Comparison of ENCODE assay signal across 13 cellular contexts in the genomic region with DNA sequence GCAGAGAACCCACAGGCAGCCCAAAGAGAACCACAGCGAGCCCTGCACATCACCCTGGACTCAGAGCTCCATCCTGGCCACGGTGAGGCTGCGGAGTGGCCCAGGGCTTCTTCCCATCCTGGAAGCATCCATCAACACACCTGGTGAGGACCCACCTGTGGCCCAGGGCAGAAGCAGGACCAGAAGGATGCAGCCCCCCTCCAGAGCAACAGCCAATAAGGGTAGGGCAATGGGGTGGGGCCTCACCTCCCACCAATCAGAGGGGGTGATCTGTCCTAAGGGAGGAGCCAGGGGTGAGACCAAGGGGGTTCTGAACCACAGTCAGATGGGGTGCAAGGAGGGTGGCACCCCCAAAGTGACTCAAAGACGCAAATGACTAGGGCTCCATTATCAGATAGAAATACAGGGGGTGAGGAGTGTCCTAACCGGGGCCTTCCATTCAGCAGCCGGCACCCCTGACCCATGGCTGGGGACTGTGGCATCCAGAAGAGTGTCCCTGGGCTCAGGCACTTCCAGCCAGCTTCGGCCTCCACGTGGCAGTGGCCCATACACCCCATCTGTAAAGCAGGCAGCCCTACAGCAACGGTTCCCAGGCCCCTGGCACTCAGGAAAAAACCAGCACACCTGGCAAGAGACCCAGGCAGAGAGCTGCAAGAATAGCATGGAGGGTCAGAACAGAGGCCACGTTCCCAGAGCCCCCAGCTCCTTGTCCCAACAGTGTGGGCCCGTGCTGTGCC. TPM values are rescaled to one million over a fixed set of nuclear protein-coding genes. Genes with fewer than 3 reads are reported as not detected.
DNase-seq lines count a peak whose midpoint lies in the region; ATAC-seq and TF ChIP-seq lines count a peak whose summit lies in the region.
"Had no signal": no experiment of that assay in that cellular context is flagged by ENCODE, and none has a peak within 500 bp of the region (broad histone marks: within the 10 kb centered on the region; RNA-seq: fewer than 3 reads in every experiment).

No MANE protein-coding gene starts in this region.

- in situ Hi-C loops in IMR-90 (cut with MboI; ENCODE audit: low sequenced_read_pairs) = no loop called here

- H3K9ac ChIP-seq in IMR-90 (ENCODE audit: low read depth, low read length) (no peak overlapping the region), mesendoderm (ENCODE audit: low read length) (no peak overlapping the region)
- H3K9ac ChIP-seq: BLaER1 treated with 17β-estradiol and CSF1 and Interleukin-3, amounts not matched to agents 10 nM and 100 nM had no signal

- H2AFZ ChIP-seq in IMR-90 (replicated peaks; ENCODE audit: low read length, poor library complexity) = peak overlapping the region; percentile 39

- H3K56ac ChIP-seq in IMR-90 (ENCODE audit: extremely low read depth, insufficient read depth, low read length) (no peak overlapping the region), mesendoderm (ENCODE audit: low read length) (no peak overlapping the region)

- no peak overlapping the region for H3K4ac ChIP-seq in IMR-90 (ENCODE audit: low read depth, low read length)
- no peak overlapping the region for H3K4ac ChIP-seq in mesendoderm (ENCODE audit: low read depth, low read length)

- no peak overlapping the region for H3K4me2 ChIP-seq in IMR-90 (ENCODE audit: low read depth, low read length)
- no peak overlapping the region for H3K4me2 ChIP-seq in mesendoderm (ENCODE audit: low read length)
- H3K4me2 ChIP-seq: BLaER1 treated with 17β-estradiol and CSF1 and Interleukin-3, amounts not matched to agents 10 nM and 100 nM had no signal

- H3K4me3 ChIP-seq in right atrium auricular region (no peak overlapping the region), IMR-90 (ENCODE audit: insufficient read depth, low read depth, low read length) (no peak overlapping the region), lower lobe of right lung (no peak overlapping the region), spleen (no peak overlapping the region), mesendoderm (ENCODE audit: low read length) (no peak overlapping the region)
- H3K4me3 ChIP-seq: BLaER1 treated with 17β-estradiol and CSF1 and Interleukin-3, amounts not matched to agents 10 nM and 100 nM had no signal

- peaks cover 9% of the 10 kb centered on the region for H4K20me1 ChIP-seq in IMR-90 (ENCODE audit: insufficient read depth, low read length)

- H3K23ac ChIP-seq in IMR-90 (ENCODE audit: low read depth, low read length) = no peak overlapping the region
- no peak overlapping the region for H3K23ac ChIP-seq in mesendoderm (ENCODE audit: low read length)

- no peaks in the 10 kb centered on the region for H3K79me2 ChIP-seq in mesendoderm (ENCODE audit: control insufficient read depth, insufficient read depth, low read length)

- no peak overlapping the region for H2AK9ac ChIP-seq in IMR-90 (replicated peaks; ENCODE audit: low read depth, low read length, poor library complexity)

- H3K27me3 ChIP-seq in right atrium auricular region = no peaks in the 10 kb centered on the region
- H3K27me3 ChIP-seq in IMR-90 (ENCODE audit: control insufficient read depth, insufficient read depth, low read length) = peaks cover 3% of the 10 kb centered on the region
- H3K27me3 ChIP-seq in lower lobe of right lung (ENCODE audit: low read depth) = no peaks in the 10 kb centered on the region
- no peaks in the 10 kb centered on the region for H3K27me3 ChIP-seq in spleen (replicated peaks in 1 of 7)
- H3K27me3 ChIP-seq in mesendoderm (ENCODE audit: insufficient read depth, low read length, poor library complexity) = no peaks in the 10 kb centered on the region
- H3K27me3 ChIP-seq: BLaER1 treated with 17β-estradiol and CSF1 and Interleukin-3, amounts not matched to agents 10 nM and 100 nM had no signal

- H3K18ac ChIP-seq in IMR-90 (ENCODE audit: low read depth, low read length) (no peak overlapping the region), mesendoderm (ENCODE audit: low read length) (no peak overlapping the region)

- ATAC-seq in left ventricle myocardium superior (no peak), IMR-90 (ENCODE audit: low read depth) (no peak), lower lobe of right lung (no peak)
- ATAC-seq: CD8-positive, alpha-beta T cell had no signal

- dilution Hi-C loops in IMR-90 (cut with HindIII; ENCODE audit: low sequenced_read_pairs, unreplicated experiment) = no loop called here

- no peak overlapping the region for H3K14ac ChIP-seq in IMR-90 (replicated peaks; ENCODE audit: low read depth, low read length)

- DNase-seq in left ventricle myocardium superior (peak; percentile 3), right atrium auricular region (ENCODE audit: low spot score) (no peak), IMR-90 (no peak), lower lobe of right lung (peak; percentile 29), spleen (peak; percentile 41), NCI-H2171 treated with DMSO at 0.1 percent for 48 hours (lab: John Stamatoyannopoulos, UW) (no peak), mesendoderm (no peak)
- DNase-seq: Calu3, DMS79 treated with DMSO at 0.1 percent for 48 hours, GF-D8, H9 had no signal

- TF ChIP-seq POLR2A in IMR-90 (IDR thresholded peaks at IDR 0.05; ENCODE audit: low read depth, low read length) (no peak), spleen (IDR thresholded peaks at IDR 0.05) (no peak)

- H2BK5ac ChIP-seq in IMR-90 (ENCODE audit: low read depth, low read length, poor library complexity, severe bottlenecking) = no peak overlapping the region
- no peak overlapping the region for H2BK5ac ChIP-seq in mesendoderm (ENCODE audit: low read length)

- H2BK120ac ChIP-seq in IMR-90 (ENCODE audit: low read depth, low read length) (no peak overlapping the region), mesendoderm (ENCODE audit: low read depth, low read length) (no peak overlapping the region)

- H3K27ac ChIP-seq in right atrium auricular region (no peak overlapping the region), IMR-90 (ENCODE audit: insufficient read depth, low read length) (no peak overlapping the region), lower lobe of right lung (no peak overlapping the region), spleen (no peak overlapping the region), mesendoderm (ENCODE audit: low read depth, low read length) (no peak overlapping the region)
- H3K27ac ChIP-seq: BLaER1 treated with 17β-estradiol and CSF1 and Interleukin-3, amounts not matched to agents 10 nM and 100 nM had no signal

- WGBS in IMR-90 (ENCODE audit: extremely low coverage in 2 of 2, insufficient read length in 1 of 2), 2 experiments = 46% methylated on average over 4 of the region's 11 CpGs; no CpG with 5 or more reads in 1 of the 2 experiments
- 83 to 90% (median 86%) methylated on average over 7 to 11 of the region's 11 CpGs for WGBS in spleen, 5 donors
- WGBS in mesendoderm (ENCODE audit: extremely low coverage, insufficient coverage, low lambda C conversion rate) = no CpG with 5 or more reads among the region's 11 CpGs

- POLR2A ChIA-PET in IMR-90 (lab: Charles Lee; ENCODE audit: unreplicated experiment) = no interaction called here

- intact Hi-C loops in left ventricle myocardium superior (cut with micrococcal nuclease) = no loop called here
- intact Hi-C loops in IMR-90 (cut with micrococcal nuclease) = loop anchor here (5.0 kb wide), 1 partner anchor 36 kb away; a partner anchor contains a TSS
- intact Hi-C loops in lower lobe of right lung (cut with DNase I) = no loop called here
- intact Hi-C loops in spleen (cut with DNase I; ENCODE audit: low total_unique reads) = no loop called here

- no peak for TF ChIP-seq RAD21 in IMR-90 (IDR thresholded peaks at IDR 0.05; ENCODE audit: low read length)

- H3K79me1 ChIP-seq in IMR-90 (ENCODE audit: low read depth in 1 of 2, low read length in 2 of 2) (no peaks in the 10 kb centered on the region), mesendoderm (ENCODE audit: low read length) (no peaks in the 10 kb centered on the region)

- H2BK15ac ChIP-seq in IMR-90 (ENCODE audit: low read depth, low read length) (no peak overlapping the region), mesendoderm (replicated peaks; ENCODE audit: low read depth) (no peak overlapping the region)

- H4K8ac ChIP-seq in IMR-90 (ENCODE audit: low read depth in 2 of 2, low read length in 2 of 2) = no peak overlapping the region
- no peak overlapping the region for H4K8ac ChIP-seq in mesendoderm (ENCODE audit: low read depth, low read length)

- H2BK20ac ChIP-seq in IMR-90 (ENCODE audit: low read depth, low read length) = no peak overlapping the region

- peaks cover 0 to 8% of the 10 kb centered on the region in 2 donors for H3K4me1 ChIP-seq in right atrium auricular region
- peaks cover 11% of the 10 kb centered on the region; the same call in 1 of the 2 replicates for H3K4me1 ChIP-seq in IMR-90 (ENCODE audit: control insufficient read depth, insufficient read depth, low read length)
- peaks cover 10% of the 10 kb centered on the region for H3K4me1 ChIP-seq in lower lobe of right lung
- H3K4me1 ChIP-seq in spleen = peaks cover 0 to 15% (median 10%) of the 10 kb centered on the region in 6 donors
- H3K4me1 ChIP-seq in mesendoderm (ENCODE audit: control insufficient read depth, low read depth, low read length) = no peaks in the 10 kb centered on the region

- H4K5ac ChIP-seq in IMR-90 (ENCODE audit: low read depth, low read length) (no peak overlapping the region), mesendoderm (ENCODE audit: low read length) (no peak overlapping the region)

- H2AK5ac ChIP-seq in IMR-90 (ENCODE audit: low read depth, low read length) (no peak overlapping the region), mesendoderm (ENCODE audit: low read length) (no peak overlapping the region)

- TF ChIP-seq CTCF in right atrium auricular region (IDR thresholded peaks at IDR 0.05) = no peak
- no peak for TF ChIP-seq CTCF in IMR-90 (conservative IDR thresholded peaks at IDR 0.05; ENCODE audit: low read depth, low read length)
- TF ChIP-seq CTCF in lower lobe of right lung (IDR thresholded peaks at IDR 0.05) = no peak
- TF ChIP-seq CTCF in spleen (IDR thresholded peaks at IDR 0.05 in 8 of 11, conservative IDR thresholded peaks at IDR 0.05 in 3 of 11) = no peak

- H3K36me3 ChIP-seq in right atrium auricular region (no peaks in the 10 kb centered on the region), IMR-90 (ENCODE audit: control insufficient read depth, insufficient read depth, low read length) (no peaks in the 10 kb centered on the region), lower lobe of right lung (no peaks in the 10 kb centered on the region), spleen (no peaks in the 10 kb centered on the region), mesendoderm (ENCODE audit: control insufficient read depth, insufficient read depth, low read length) (no peaks in the 10 kb centered on the region)
- H3K36me3 ChIP-seq: BLaER1 treated with 17β-estradiol and CSF1 and Interleukin-3, amounts not matched to agents 10 nM and 100 nM had no signal

- H4K91ac ChIP-seq in IMR-90 (ENCODE audit: insufficient read depth, low read depth, low read length) = no peak overlapping the region

- CTCF ChIA-PET in IMR-90 (lab: Yijun Ruan, JAX) = no interaction called here

- BruUV-seq in IMR-90 (replicated peaks; lab: Mats Ljungman, UMichigan) = no TSS peak

- peaks cover 3% of the 10 kb centered on the region; the same call in 1 of the 2 replicates for H3K9me1 ChIP-seq in IMR-90 (ENCODE audit: insufficient read depth, low read length)

- H3K9me3 ChIP-seq in right atrium auricular region (no peaks in the 10 kb centered on the region), IMR-90 (ENCODE audit: control insufficient read depth, insufficient read depth, low read length) (no peaks in the 10 kb centered on the region), lower lobe of right lung (no peaks in the 10 kb centered on the region), spleen (no peaks in the 10 kb centered on the region)
- H3K9me3 ChIP-seq: BLaER1 treated with 17β-estradiol and CSF1 and Interleukin-3, amounts not matched to agents 10 nM and 100 nM had no signal

RNA-seq across cellular contexts. Expression of a gene that starts 36.9 kb away (rescaled TPM):
- total RNA-seq in left ventricle myocardium superior (4.9 TPM), right atrium auricular region (1 to 10 TPM; 2.6 to 3.7 TPM), IMR-90 (2012; rRNA removed) (5.0 TPM in 2 replicates), lower lobe of right lung (14.1 TPM), spleen (10 to 100 TPM in 6 of 7 donors, 1 to 10 TPM in 1; 9.6 to 27.8 (median 15.4) TPM)
- polyA plus RNA-seq in IMR-90 (2012; rRNA removed) (8.3 and 9.0 TPM in 2 replicates), spleen (10 to 100 TPM; 13.2 to 23.8 (median 16.0) TPM)
- polyA plus RNA-seq in IMR-90 (2012; cell fraction: cytosol; rRNA removed) = 10.5 and 10.6 TPM in 2 replicates
- 5.9 and 10.3 TPM in 2 replicates for polyA plus RNA-seq in IMR-90 (2012; cell fraction: nucleus; rRNA removed; ENCODE audit: low replicate concordance)
- 3.8 TPM for polyA plus RNA-seq in mesendoderm (2013, experiment 1 of 2)
- polyA plus RNA-seq in mesendoderm (2013, experiment 2 of 2) = 3.7 TPM

Comparison
In these comparisons a context has a peak if more than half of its experiments do, and no peak if none do; other contexts are left out.
1. DNase-seq: peak in left ventricle myocardium superior (single experiment), lower lobe of right lung (single experiment) and spleen (single experiment); none in right atrium auricular region (single experiment), IMR-90 (single experiment), NCI-H2171 treated with DMSO at 0.1 percent for 48 hours (single experiment) and mesendoderm (single experiment).